1 cellular context compared by ENCODE assay signal in the genomic region with DNA sequence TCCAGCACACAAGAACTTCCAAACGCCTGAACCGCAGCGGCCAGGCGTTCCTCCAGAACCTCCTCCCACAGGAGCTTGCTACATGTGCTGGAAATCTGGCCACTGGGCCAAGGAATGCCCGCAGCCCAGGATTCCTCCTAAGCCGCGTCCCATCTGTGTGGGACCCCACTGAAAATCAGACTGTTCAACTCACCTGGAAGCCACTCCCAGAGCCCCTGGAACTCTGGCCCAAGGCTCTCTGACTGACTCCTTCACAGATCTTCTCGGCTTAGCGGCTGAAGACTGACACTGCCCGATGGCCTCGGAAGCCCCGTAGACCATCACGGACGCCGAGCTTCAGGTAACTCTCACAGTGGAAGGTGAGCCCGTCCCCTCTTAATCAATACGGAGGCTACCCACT.
A peak's percentile ranks its signal among the peaks of the same experiment; 100 is the strongest.
TF ChIP-seq lines count a peak whose summit lies in the region.

No MANE protein-coding gene starts in this region.

TF ChIP-seq in WTC11, 78 proteins besides CTCF, POLR2A, EP300 and RAD21 (continued from another document):
- TF ChIP-seq, protein P1, sequence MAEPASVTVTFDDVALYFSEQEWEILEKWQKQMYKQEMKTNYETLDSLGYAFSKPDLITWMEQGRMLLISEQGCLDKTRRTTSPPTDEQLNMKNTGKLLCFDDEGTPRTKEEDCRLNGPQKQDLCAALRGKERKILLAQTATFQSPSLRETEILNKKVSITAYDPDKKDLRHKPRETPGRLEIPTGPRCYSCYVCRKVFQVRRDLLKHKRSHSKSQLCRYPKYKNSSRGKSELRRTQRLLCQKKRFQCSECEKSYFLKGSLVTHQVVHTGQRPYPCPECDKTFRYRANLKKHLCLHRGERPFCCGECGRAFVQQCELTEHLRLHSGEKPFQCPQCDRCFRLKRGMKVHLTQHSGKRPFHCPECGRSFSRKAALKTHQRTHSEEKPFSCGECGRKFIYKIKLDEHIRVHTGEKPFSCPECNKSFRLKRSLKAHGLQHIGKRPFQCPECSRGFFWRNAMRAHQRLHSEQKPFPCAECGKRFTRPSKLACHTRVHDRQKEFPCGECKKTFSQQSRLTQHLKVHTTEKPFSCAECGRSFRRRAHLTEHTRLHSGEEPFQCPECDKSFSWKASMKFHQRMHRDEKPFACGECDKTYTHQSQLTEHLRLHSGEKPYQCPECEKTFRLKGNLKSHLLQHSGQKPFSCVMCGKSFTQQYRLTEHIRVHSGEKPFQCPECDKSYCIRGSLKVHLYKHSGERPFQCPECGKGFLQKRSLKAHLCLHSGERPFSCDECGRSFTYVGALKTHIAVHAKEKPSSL (CRISPR knock-in tag; conservative IDR thresholded peaks at IDR 0.05) = peak; percentile 70; the same call in 1 of the 2 replicates
TF ChIP-seq in WTC11: peak in this region for 3; not testable (repeated sequence) for 75.
